ENCODE assay signal across 1 cellular context in the genomic region with DNA sequence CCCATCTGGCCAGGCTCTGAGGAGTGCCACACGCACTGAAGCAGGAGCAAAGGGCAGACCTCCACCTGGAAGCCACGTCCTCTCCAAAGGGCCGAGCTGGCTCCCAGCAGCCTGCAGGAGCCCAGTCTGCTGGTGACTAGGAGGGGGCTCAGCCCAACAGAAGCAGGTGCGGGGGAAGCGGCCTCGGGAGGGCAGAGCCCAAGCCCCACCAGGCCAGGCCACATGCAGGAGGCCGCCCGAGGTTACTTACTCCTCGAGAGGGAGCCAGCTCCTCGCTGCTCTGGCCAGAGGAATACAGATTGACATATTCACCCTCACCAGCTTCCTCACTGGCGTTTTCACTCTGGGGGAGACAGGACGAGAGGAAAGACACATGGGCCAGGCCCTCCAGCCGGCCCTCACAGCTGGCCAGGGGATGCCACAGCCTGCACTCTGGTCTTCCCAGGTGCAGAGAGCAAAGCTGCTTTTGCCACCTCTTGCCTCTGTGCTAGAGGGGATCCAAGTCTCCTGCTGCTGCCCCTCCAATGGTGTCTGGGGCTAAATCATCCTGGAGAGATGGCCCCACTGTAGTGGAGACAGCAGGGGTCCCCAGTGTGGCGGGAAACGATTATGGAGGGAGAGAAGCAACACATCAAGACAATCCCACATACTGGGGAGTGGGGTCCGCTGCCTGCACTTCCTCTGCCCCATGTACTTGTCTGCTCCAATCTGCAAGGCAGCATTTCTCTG.
TF ChIP-seq lines count a peak whose summit lies in the region.

No MANE protein-coding gene starts in this region.

TF ChIP-seq in GM12878, 131 proteins besides CTCF, POLR2A, EP300 and RAD21:
- TF ChIP-seq HSF1 (IDR thresholded peaks at IDR 0.05; ENCODE audit: low read depth, low read length) (no peak), ESRRA (IDR thresholded peaks at IDR 0.05; ENCODE audit: low read length) (no peak), POLR2AphosphoS5 (IDR thresholded peaks at IDR 0.05; ENCODE audit: low read length) (peak; percentile 33; the same call in 1 of the 2 replicates)
- TF ChIP-seq, protein P1, sequence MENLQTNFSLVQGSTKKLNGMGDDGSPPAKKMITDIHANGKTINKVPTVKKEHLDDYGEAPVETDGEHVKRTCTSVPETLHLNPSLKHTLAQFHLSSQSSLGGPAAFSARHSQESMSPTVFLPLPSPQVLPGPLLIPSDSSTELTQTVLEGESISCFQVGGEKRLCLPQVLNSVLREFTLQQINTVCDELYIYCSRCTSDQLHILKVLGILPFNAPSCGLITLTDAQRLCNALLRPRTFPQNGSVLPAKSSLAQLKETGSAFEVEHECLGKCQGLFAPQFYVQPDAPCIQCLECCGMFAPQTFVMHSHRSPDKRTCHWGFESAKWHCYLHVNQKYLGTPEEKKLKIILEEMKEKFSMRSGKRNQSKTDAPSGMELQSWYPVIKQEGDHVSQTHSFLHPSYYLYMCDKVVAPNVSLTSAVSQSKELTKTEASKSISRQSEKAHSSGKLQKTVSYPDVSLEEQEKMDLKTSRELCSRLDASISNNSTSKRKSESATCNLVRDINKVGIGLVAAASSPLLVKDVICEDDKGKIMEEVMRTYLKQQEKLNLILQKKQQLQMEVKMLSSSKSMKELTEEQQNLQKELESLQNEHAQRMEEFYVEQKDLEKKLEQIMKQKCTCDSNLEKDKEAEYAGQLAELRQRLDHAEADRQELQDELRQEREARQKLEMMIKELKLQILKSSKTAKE (IDR thresholded peaks at IDR 0.05; ENCODE audit: low read depth, poor library complexity, severe bottlenecking): no peak
